ENCODE assay signal across 8 cellular contexts in genomic region chr14:69259531-69260245, GRCh38. TPM values are rescaled to one million over a fixed set of nuclear protein-coding genes. Genes with fewer than 3 reads are reported as not detected.
DNase-seq lines count a peak whose midpoint lies in the region; ATAC-seq and TF ChIP-seq lines count a peak whose summit lies in the region.

Gene GALNT16 (plus strand): TSS chr14:69260158. CDS start chr14:69260291, 133 bp downstream.

- no peak within 1 kb of the TSS for H3K27ac ChIP-seq in hepatocyte
- peak within 1 kb of the TSS; percentile 29 to 60 (median 55) for H3K27ac ChIP-seq in sigmoid colon

- H3K79me2 ChIP-seq in hepatocyte, result no peaks in the 10 kb centered on the region

- H3K4me1 Mint-ChIP-seq in activated naive CD8-positive, alpha-beta T cell (ENCODE audit: low read depth), result peaks cover 10% of the 10 kb centered on the region

- H3K27me3 Mint-ChIP-seq in activated naive CD8-positive, alpha-beta T cell, result peaks cover 32% of the 10 kb centered on the region

- peak within 1 kb of the TSS; percentile 66 for H3K4me3 Mint-ChIP-seq in activated naive CD8-positive, alpha-beta T cell

- TF ChIP-seq EP300 in sigmoid colon (IDR thresholded peaks at IDR 0.05), result no peak

- no peaks in the 10 kb centered on the region for H3K9me2 ChIP-seq in hepatocyte (replicated peaks; ENCODE audit: insufficient read depth)

- H4K20me1 ChIP-seq in hepatocyte (ENCODE audit: insufficient read depth, poor library complexity, severe bottlenecking), result no peaks in the 10 kb centered on the region

- WGBS in hepatocyte (ENCODE audit: low lambda C conversion rate, missing lambda C conversion rate), result under 1% methylated on average over 33 of the region's 82 CpGs
- WGBS in sigmoid colon, 2 donors, result 1% methylated on average over 82 of the region's 82 CpGs

- intact Hi-C loops in sigmoid colon (cut with DNase I), result no loop called here

- ATAC-seq in HG03565 (IDR thresholded peaks at IDR 0.05; ENCODE audit: unreplicated experiment) (no peak), GM21515 (IDR thresholded peaks at IDR 0.05; ENCODE audit: unreplicated experiment) (no peak), esophagus mucosa (no peak)

- TF ChIP-seq POLR2A in sigmoid colon (IDR thresholded peaks at IDR 0.05), result no peak

- H3K9me3 ChIP-seq in hepatocyte (ENCODE audit: low read depth) (no peaks in the 10 kb centered on the region), sigmoid colon (no peaks in the 10 kb centered on the region)

- peak within 1 kb of the TSS; percentile 93 for H2AFZ ChIP-seq in hepatocyte

- DNase-seq in Caki2 (ENCODE audit: low read depth) (peak; percentile 8), HuH-7.5 (ENCODE audit: low spot score) (peak; percentile 68), hepatocyte (ENCODE audit: low spot score) (peak; percentile 63), sigmoid colon (no peak)

- H3K4me2 ChIP-seq in hepatocyte, result peak within 1 kb of the TSS; percentile 100

- H3K27me3 ChIP-seq in hepatocyte (peaks cover 40% of the 10 kb centered on the region), sigmoid colon (peaks cover 5 to 42% (median 19%) of the 10 kb centered on the region in 3 donors)

- H3K9me3 Mint-ChIP-seq in activated naive CD8-positive, alpha-beta T cell (ENCODE audit: low read depth), result no peaks in the 10 kb centered on the region

- no peaks in the 10 kb centered on the region for H3K36me3 ChIP-seq in hepatocyte (replicated peaks; ENCODE audit: insufficient read depth, low read depth)
- H3K36me3 ChIP-seq in sigmoid colon, result no peaks in the 10 kb centered on the region

- no peaks in the 10 kb centered on the region for H3K36me3 Mint-ChIP-seq in activated naive CD8-positive, alpha-beta T cell

- H3K4me3 ChIP-seq in hepatocyte (peak within 1 kb of the TSS; percentile 90), sigmoid colon (peak within 1 kb of the TSS; percentile 42 to 66 (median 56))

- in situ Hi-C loops in Caki2 (cut with HindIII; ENCODE audit: low pct_unique_long_range_greater_than_20kb, low sequenced_read_pairs), result no loop called here

- H3K27ac Mint-ChIP-seq in activated naive CD8-positive, alpha-beta T cell, result no peak within 1 kb of the TSS

- H3K4me1 ChIP-seq in hepatocyte (ENCODE audit: insufficient read depth) (peaks cover 11% of the 10 kb centered on the region), sigmoid colon (peaks cover 0 to 29% (median 27%) of the 10 kb centered on the region in 4 donors)

- TF ChIP-seq CTCF in hepatocyte (IDR thresholded peaks at IDR 0.05; ENCODE audit: poor library complexity) (peak; percentile 39), sigmoid colon (IDR thresholded peaks at IDR 0.05) (peak in 2 of 4 experiments; percentile 26 to 28)

RNA-seq across cellular contexts. Expression of gene GALNT16, which starts in this region (rescaled TPM):
- not detected in 2 replicates for total RNA-seq in Caki2 (2014; rRNA removed; shearing (Covaris generic); ENCODE audit: low replicate concordance)
- total RNA-seq in hepatocyte, result 1.7 and 2.4 TPM in 2 replicates
- 1.7 and 2.6 TPM in 2 replicates for polyA plus RNA-seq in hepatocyte
- total RNA-seq in sigmoid colon, result 10 to 100 TPM in 2 of 4 donors, 1 to 10 TPM in 2; 4.3 to 20.5 (median 9.4) TPM
- 1 to 10 TPM in 2 of 3 donors, not detected in 1; 2.4 to 3.0 TPM for polyA plus RNA-seq in sigmoid colon
- total RNA-seq in esophagus mucosa, result 1.00 TPM

Comparison
In these comparisons a context has a peak if more than half of its experiments do, and no peak if none do; other contexts are left out.
1. Peak in DNase-seq in Caki2; RNA of the gene not detected or under 1 TPM.